Comparison of ENCODE assay signal across 17 cellular contexts in the genomic region with DNA sequence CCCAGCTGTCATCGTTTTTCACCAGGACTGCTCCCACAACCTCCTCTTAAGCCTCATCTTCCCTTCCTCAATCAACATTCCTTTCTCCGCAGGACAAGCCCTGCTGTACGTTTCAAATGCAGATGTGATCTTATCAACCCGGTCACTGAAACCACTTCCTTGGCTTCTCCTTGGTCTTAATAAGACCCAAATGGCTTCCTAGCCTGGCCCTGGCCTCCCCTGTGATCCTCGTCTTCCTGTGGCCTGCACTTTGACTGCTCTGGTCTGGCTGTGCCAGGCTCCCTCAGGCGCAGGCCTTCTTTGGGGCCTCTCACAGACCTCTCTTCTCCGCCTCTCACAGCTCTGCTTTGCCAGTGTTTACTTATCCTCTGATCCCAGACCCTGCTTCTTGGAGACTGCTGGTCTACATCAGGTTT. TPM values are rescaled to one million over a fixed set of nuclear protein-coding genes. Genes with fewer than 3 reads are reported as not detected.
DNase-seq lines count a peak whose midpoint lies in the region; ATAC-seq and TF ChIP-seq lines count a peak whose summit lies in the region.
"Had no signal": no experiment of that assay in that cellular context is flagged by ENCODE, and none has a peak within 500 bp of the region (broad histone marks: within the 10 kb centered on the region; RNA-seq: fewer than 3 reads in every experiment).

No MANE protein-coding gene starts in this region.

- H3K4me3 Mint-ChIP-seq in HFFc6 = 0 out of 2 replicates have a peak overlapping the region, but pooled peaks have one; percentile 3
- peak overlapping the region; percentile 39 for H3K4me3 Mint-ChIP-seq in WTC11
- no peak overlapping the region for H3K4me3 Mint-ChIP-seq in osteocyte (ENCODE audit: unreplicated experiment)
- H3K4me3 Mint-ChIP-seq in natural killer cell treated with Interleukin-12 subunit alpha and Interleukin-12 subunit beta and Interleukin-15 and Interleukin-18, amount 100 ng/mL, for 72 hours = no peak overlapping the region
- H3K4me3 Mint-ChIP-seq: activated CD4-positive, alpha-beta T cell treated with anti-CD3 and anti-CD28 coated beads, Interleukin-2, amount 10 ng/mL, durations not matched to agents 7 days and 5 days; activated naive CD8-positive, alpha-beta T cell had no signal

- POLR2A ChIA-PET in WTC11 (lab: Charles Lee) = interaction anchor here (1.5 kb wide), 1 partner anchor 70 kb away, joined by 5 read pairs; a partner anchor contains a TSS

- peak overlapping the region; percentile 16 for H3K4me3 ChIP-seq in iPS-18a (ENCODE audit: low read length)
- H3K4me3 ChIP-seq: thyroid gland had no signal

- CTCF ChIA-PET in WTC11 (lab: Charles Lee) = interaction anchor here (1.2 to 1.3 kb wide), 2 partner anchors 55 to 70 kb away, joined by 4 to 5 read pairs; a partner anchor contains a TSS

- no peaks in the 10 kb centered on the region for H3K27me3 ChIP-seq in iPS-18a (ENCODE audit: control insufficient read depth, insufficient read depth, low read length)
- H3K27me3 ChIP-seq: thyroid gland had no signal

- no peak for TF ChIP-seq CTCF in HFFc6 (IDR thresholded peaks at IDR 0.05)
- no peak for TF ChIP-seq CTCF in WTC11 (IDR thresholded peaks at IDR 0.05)
- TF ChIP-seq CTCF in osteocyte (IDR thresholded peaks at IDR 0.05) = no peak

- peaks cover 6% of the 10 kb centered on the region for H3K27me3 Mint-ChIP-seq in HFFc6 (ENCODE audit: insufficient read depth)
- H3K27me3 Mint-ChIP-seq in WTC11 (ENCODE audit: low read depth) = peaks cover 3% of the 10 kb centered on the region; the same call in 1 of the 2 replicates
- no peaks in the 10 kb centered on the region for H3K27me3 Mint-ChIP-seq in osteocyte (ENCODE audit: unreplicated experiment)
- peaks cover 0 to 4% of the 10 kb centered on the region in 2 donors for H3K27me3 Mint-ChIP-seq in natural killer cell treated with Interleukin-12 subunit alpha and Interleukin-12 subunit beta and Interleukin-15 and Interleukin-18, amount 100 ng/mL, for 72 hours
- H3K27me3 Mint-ChIP-seq: activated naive CD8-positive, alpha-beta T cell had no signal

- H3K9me3 ChIP-seq in iPS-18a (ENCODE audit: control insufficient read depth, low read depth, low read length) = no peaks in the 10 kb centered on the region
- H3K9me3 ChIP-seq: thyroid gland had no signal

- ATAC-seq in WTC11 = peak; percentile 42
- ATAC-seq in natural killer cell treated with Interleukin-12 subunit alpha and Interleukin-12 subunit beta and Interleukin-15 and Interleukin-18, amount 100 ng/mL, for 72 hours = no peak

- H3K4me1 ChIP-seq in iPS-18a (ENCODE audit: control insufficient read depth, low read depth, low read length) = peaks cover 32% of the 10 kb centered on the region
- H3K4me1 ChIP-seq: thyroid gland had no signal

- no peaks in the 10 kb centered on the region for H3K36me3 Mint-ChIP-seq in HFFc6 (ENCODE audit: low read depth)
- H3K36me3 Mint-ChIP-seq in WTC11 = no peaks in the 10 kb centered on the region; the same call in none of the 2 replicates
- no peaks in the 10 kb centered on the region for H3K36me3 Mint-ChIP-seq in osteocyte (ENCODE audit: unreplicated experiment)
- no peaks in the 10 kb centered on the region for H3K36me3 Mint-ChIP-seq in natural killer cell treated with Interleukin-12 subunit alpha and Interleukin-12 subunit beta and Interleukin-15 and Interleukin-18, amount 100 ng/mL, for 72 hours

- DNase-seq in HFFc6 = no peak
- peak; percentile 15 for DNase-seq in WTC11 (ENCODE audit: low spot score)
- peak; percentile 66 for DNase-seq in osteocyte (ENCODE audit: extremely low spot score, unreplicated experiment)
- DNase-seq in midbrain (lab: John Stamatoyannopoulos, UW) = no peak
- DNase-seq in natural killer cell treated with Interleukin-12 subunit alpha and Interleukin-12 subunit beta and Interleukin-15 and Interleukin-18, amount 100 ng/mL, for 72 hours (ENCODE audit: low spot score) = no peak
- no peak for DNase-seq in amygdala (lab: John Stamatoyannopoulos, UW)
- DNase-seq in GM19238 (ENCODE audit: insufficient read length, low spot score) = no peak
- DNase-seq: activated CD4-positive, alpha-beta T cell treated with anti-CD3 and anti-CD28 coated beads, Interleukin-2, amount 10 ng/mL, durations not matched to agents 7 days and 5 days; Calu3; MM.1S; NCI-H2081 treated with DMSO at 0.1 percent for 48 hours; NCI-H82; retina; stimulated activated CD4-positive, alpha-beta T cell treated with anti-CD3 and anti-CD28 coated beads, Interleukin-2, amount 100 ng/mL, for 24 hours; thyroid gland had no signal

- no peaks in the 10 kb centered on the region for H3K36me3 ChIP-seq in iPS-18a (ENCODE audit: control insufficient read depth, low read depth, low read length)
- H3K36me3 ChIP-seq: thyroid gland had no signal

- H3K27ac Mint-ChIP-seq in HFFc6 (peak overlapping the region; percentile 64), WTC11 (peak overlapping the region; percentile 82), osteocyte (ENCODE audit: unreplicated experiment) (peak overlapping the region; percentile 54)
- no peak overlapping the region for H3K27ac Mint-ChIP-seq in natural killer cell treated with Interleukin-12 subunit alpha and Interleukin-12 subunit beta and Interleukin-15 and Interleukin-18, amount 100 ng/mL, for 72 hours
- H3K27ac Mint-ChIP-seq: activated CD4-positive, alpha-beta T cell treated with anti-CD3 and anti-CD28 coated beads, Interleukin-2, amount 10 ng/mL, durations not matched to agents 7 days and 5 days; activated naive CD8-positive, alpha-beta T cell had no signal

- H3K9me3 Mint-ChIP-seq in HFFc6 (peaks cover 4% of the 10 kb centered on the region; the same call in 1 of the 2 replicates), WTC11 (peaks cover 33% of the 10 kb centered on the region), osteocyte (ENCODE audit: unreplicated experiment) (no peaks in the 10 kb centered on the region)
- H3K9me3 Mint-ChIP-seq in natural killer cell treated with Interleukin-12 subunit alpha and Interleukin-12 subunit beta and Interleukin-15 and Interleukin-18, amount 100 ng/mL, for 72 hours = no peaks in the 10 kb centered on the region

- H3K4me1 Mint-ChIP-seq in HFFc6 (ENCODE audit: low read depth) = peaks cover 29% of the 10 kb centered on the region
- H3K4me1 Mint-ChIP-seq in WTC11 = peaks cover 45% of the 10 kb centered on the region
- H3K4me1 Mint-ChIP-seq in osteocyte (ENCODE audit: unreplicated experiment) = peaks cover 11% of the 10 kb centered on the region
- H3K4me1 Mint-ChIP-seq in natural killer cell treated with Interleukin-12 subunit alpha and Interleukin-12 subunit beta and Interleukin-15 and Interleukin-18, amount 100 ng/mL, for 72 hours (ENCODE audit: low read depth in 2 of 2) = peaks cover 6 to 7% of the 10 kb centered on the region in 2 donors

- H3K9ac ChIP-seq in iPS-18a (ENCODE audit: low read length) = no peak overlapping the region

- H3K27ac ChIP-seq in iPS-18a (ENCODE audit: low read length) = peak overlapping the region; percentile 31
- H3K27ac ChIP-seq: thyroid gland had no signal

TF ChIP-seq in WTC11, 78 proteins besides CTCF, POLR2A, EP300 and RAD21:
- TF ChIP-seq ZBTB21 (CRISPR knock-in tag; IDR thresholded peaks at IDR 0.05; ENCODE audit: borderline replicate concordance) (no peak), TEAD1 (CRISPR knock-in tag; IDR thresholded peaks at IDR 0.05) (peak; percentile 62; the same call in 1 of the 2 replicates), ZNF671 (CRISPR knock-in tag; IDR thresholded peaks at IDR 0.05) (no peak)
- TF ChIP-seq, protein P1, sequence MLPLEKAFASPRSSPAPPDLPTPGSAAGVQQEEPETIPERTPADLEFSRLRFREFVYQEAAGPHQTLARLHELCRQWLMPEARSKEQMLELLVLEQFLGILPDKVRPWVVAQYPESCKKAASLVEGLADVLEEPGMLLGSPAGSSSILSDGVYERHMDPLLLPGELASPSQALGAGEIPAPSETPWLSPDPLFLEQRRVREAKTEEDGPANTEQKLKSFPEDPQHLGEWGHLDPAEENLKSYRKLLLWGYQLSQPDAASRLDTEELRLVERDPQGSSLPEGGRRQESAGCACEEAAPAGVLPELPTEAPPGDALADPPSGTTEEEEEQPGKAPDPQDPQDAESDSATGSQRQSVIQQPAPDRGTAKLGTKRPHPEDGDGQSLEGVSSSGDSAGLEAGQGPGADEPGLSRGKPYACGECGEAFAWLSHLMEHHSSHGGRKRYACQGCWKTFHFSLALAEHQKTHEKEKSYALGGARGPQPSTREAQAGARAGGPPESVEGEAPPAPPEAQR (CRISPR knock-in tag; IDR thresholded peaks at IDR 0.05) = no peak

RNA-seq across cellular contexts. Expression of a gene that starts 4.7 kb away (rescaled TPM):
- total RNA-seq in HFFc6 (2021; fragmentation: NEBNext Ultra II Directional; extraction: Animal tissue kit (Norgen Biotek cat#: 25700)) = 10 to 100 TPM; 11.5 to 15.6 (median 14.3) TPM
- total RNA-seq in WTC11 (2021) (46.5 to 56.0 TPM (median 49.0 TPM) in 3 replicates), osteocyte (18.6 and 19.2 TPM in 2 replicates)
- 10 to 100 TPM; 23.1 to 28.8 TPM for total RNA-seq in natural killer cell treated with Interleukin-12 subunit alpha and Interleukin-12 subunit beta and Interleukin-15 and Interleukin-18, amount 100 ng/mL, for 72 hours

Comparison
In these comparisons a context has a peak if more than half of its experiments do, and no peak if none do; other contexts are left out.
1. DNase-seq: peak in WTC11 (single experiment) and osteocyte (single experiment); none in HFFc6 (single experiment), midbrain (single experiment), natural killer cell treated with Interleukin-12 subunit alpha and Interleukin-12 subunit beta and Interleukin-15 and Interleukin-18, amount 100 ng/mL, for 72 hours (single experiment), amygdala (0 of 56) and GM19238 (single experiment).
2. H3K27ac Mint-ChIP-seq: peak in HFFc6 (single experiment), WTC11 (single experiment) and osteocyte (single experiment); none in natural killer cell treated with Interleukin-12 subunit alpha and Interleukin-12 subunit beta and Interleukin-15 and Interleukin-18, amount 100 ng/mL, for 72 hours (0 of 2).
3. H3K4me3 Mint-ChIP-seq: peak in HFFc6 (single experiment) and WTC11 (single experiment); none in osteocyte (single experiment) and natural killer cell treated with Interleukin-12 subunit alpha and Interleukin-12 subunit beta and Interleukin-15 and Interleukin-18, amount 100 ng/mL, for 72 hours (single experiment).